Comparison of ENCODE assay signal across 16 cellular contexts in the genomic region with DNA sequence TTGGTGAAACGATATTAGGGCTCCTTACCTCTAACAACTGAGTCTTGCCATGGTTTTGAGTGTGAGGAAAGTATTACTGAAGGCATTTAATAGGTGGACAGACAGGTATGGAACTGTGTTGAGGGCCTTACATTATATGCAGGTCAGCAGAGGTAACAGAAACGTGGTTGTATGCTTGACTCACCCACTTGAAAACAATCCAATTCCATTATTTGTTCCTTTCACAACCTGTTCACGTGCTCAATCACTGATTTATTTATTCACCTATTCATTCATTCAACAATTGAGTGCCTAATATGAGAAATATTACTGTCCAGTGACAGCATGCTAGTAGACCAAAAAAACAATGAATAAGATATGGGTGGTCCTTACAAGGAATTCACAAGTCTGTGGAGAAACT. TPM values are rescaled to one million over a fixed set of nuclear protein-coding genes. Genes with fewer than 3 reads are reported as not detected.
DNase-seq lines count a peak whose midpoint lies in the region; ATAC-seq and TF ChIP-seq lines count a peak whose summit lies in the region.
"Had no signal": no experiment of that assay in that cellular context is flagged by ENCODE, and none has a peak within 500 bp of the region (broad histone marks: within the 10 kb centered on the region; RNA-seq: fewer than 3 reads in every experiment).

No MANE protein-coding gene starts in this region.

- H3K4me1 ChIP-seq in mammary epithelial cell (ENCODE audit: insufficient read depth, low read length) (peaks cover 42% of the 10 kb centered on the region), left lung (no peaks in the 10 kb centered on the region), upper lobe of right lung (no peaks in the 10 kb centered on the region), neural progenitor cell (peaks cover 27% of the 10 kb centered on the region)
- H3K4me1 ChIP-seq: SJCRH30 had no signal

- ATAC-seq in left lung (peak; percentile 49), upper lobe of right lung (peak; percentile 46)

- H4K20me1 ChIP-seq in mammary epithelial cell (ENCODE audit: insufficient read depth, low read length), result no peaks in the 10 kb centered on the region
- H4K20me1 ChIP-seq in neural progenitor cell (ENCODE audit: low read depth), result no peaks in the 10 kb centered on the region

- 11% methylated on average over 3 of the region's 3 CpGs for WGBS in mammary epithelial cell (ENCODE audit: low coverage, missing lambda C conversion rate)

- H3K4me3 ChIP-seq in LNCaP clone FGC (ENCODE audit: low read depth, low read length) (no peak overlapping the region), mammary epithelial cell (replicated peaks in 1 of 3; ENCODE audit: insufficient read depth in 1 of 3, low read depth in 2 of 3, low read length in 3 of 3) (no peak overlapping the region), left lung (no peak overlapping the region), upper lobe of right lung (no peak overlapping the region), neural progenitor cell (no peak overlapping the region)
- H3K4me3 ChIP-seq: SJCRH30 had no signal

- H2AFZ ChIP-seq in mammary epithelial cell (ENCODE audit: low read depth, low read length) (no peak overlapping the region), neural progenitor cell (replicated peaks) (no peak overlapping the region)

- no peak overlapping the region for H3K9ac ChIP-seq in mammary epithelial cell (ENCODE audit: insufficient read depth, low read length)
- no peak overlapping the region for H3K9ac ChIP-seq in neural progenitor cell
- H3K9ac ChIP-seq: KMS-11 had no signal

- BruUV-seq in mammary epithelial cell (replicated peaks; lab: Mats Ljungman, UMichigan), result no TSS peak

- H3K36me3 Mint-ChIP-seq in neural progenitor cell, result no peaks in the 10 kb centered on the region
- H3K36me3 Mint-ChIP-seq: CD8-positive, alpha-beta memory T cell had no signal

- peak; percentile 15 for DNase-seq in LNCaP clone FGC (ENCODE audit: low read depth)
- DNase-seq in mammary epithelial cell, result peak; percentile 48
- DNase-seq in left lung, result no peak
- no peak for DNase-seq in upper lobe of right lung
- no peak for DNase-seq in NCI-H446 treated with DMSO at 0.1 percent for 48 hours (lab: John Stamatoyannopoulos, UW)
- DNase-seq in neural progenitor cell (ENCODE audit: low spot score), result no peak
- DNase-seq in NOMO-1 (lab: John Stamatoyannopoulos, UW; ENCODE audit: unreplicated experiment in 2 of 2), result no peak
- DNase-seq: CD8-positive, alpha-beta memory T cell; DMS79 treated with DMSO at 0.1 percent for 48 hours; HFFc6; NCI-H1048; NCI-H1436; NCI-H2171 treated with DMSO at 0.1 percent for 48 hours; NCI-H446; SJCRH30 had no signal

- dilution Hi-C loops in mammary epithelial cell (cut with HindIII; ENCODE audit: low sequenced_read_pairs), result no loop called here

- no peaks in the 10 kb centered on the region for H3F3A ChIP-seq in neural progenitor cell (ENCODE audit: low read depth)

- H3K4me3 Mint-ChIP-seq in neural progenitor cell, result no peak overlapping the region
- H3K4me3 Mint-ChIP-seq: CD8-positive, alpha-beta memory T cell; HFFc6 had no signal

- no peak overlapping the region for H3K27ac Mint-ChIP-seq in neural progenitor cell
- H3K27ac Mint-ChIP-seq: CD8-positive, alpha-beta memory T cell; HFFc6 had no signal

- in situ Hi-C loops in mammary epithelial cell (cut with MboI; ENCODE audit: low sequenced_read_pairs in 2 of 2), result no loop called here

- H3K27ac ChIP-seq in mammary epithelial cell (ENCODE audit: insufficient read depth, low read depth, low read length) (no peak overlapping the region), left lung (no peak overlapping the region), upper lobe of right lung (no peak overlapping the region), neural progenitor cell (no peak overlapping the region)
- H3K27ac ChIP-seq: KMS-11, SJCRH30 had no signal

- CTCF ChIA-PET in mammary epithelial cell (lab: Charles Lee; ENCODE audit: low non-redundant PET), result no interaction called here

- TF ChIP-seq CTCF in LNCaP clone FGC (IDR thresholded peaks at IDR 0.05; ENCODE audit: control insufficient read depth, extremely low read depth, insufficient read depth) (no peak), mammary epithelial cell (conservative IDR thresholded peaks at IDR 0.05 in 1 of 2, IDR thresholded peaks at IDR 0.05 in 1 of 2; ENCODE audit: extremely low read depth in 1 of 2, insufficient read depth in 1 of 2, low read depth in 1 of 2, low read length in 2 of 2) (no peak), left lung (IDR thresholded peaks at IDR 0.05) (no peak), upper lobe of right lung (IDR thresholded peaks at IDR 0.05) (no peak), neural progenitor cell (IDR thresholded peaks at IDR 0.05) (no peak)

- peaks cover 2% of the 10 kb centered on the region for H3K27me3 Mint-ChIP-seq in neural progenitor cell (ENCODE audit: insufficient read depth, low read depth)
- H3K27me3 Mint-ChIP-seq: CD8-positive, alpha-beta memory T cell had no signal

- peaks cover 17% of the 10 kb centered on the region for H3K4me1 Mint-ChIP-seq in neural progenitor cell
- H3K4me1 Mint-ChIP-seq: CD8-positive, alpha-beta memory T cell had no signal

- intact Hi-C loops in mammary epithelial cell (cut with micrococcal nuclease) (loop anchor here (5.0 kb wide), 1 partner anchor 36 kb away; no protein-coding TSS in a partner anchor), left lung (cut with DNase I) (no loop called here), upper lobe of right lung (cut with DNase I) (no loop called here)

- H3K4me2 ChIP-seq in mammary epithelial cell (ENCODE audit: insufficient read depth, low read depth, low read length) (no peak overlapping the region), neural progenitor cell (no peak overlapping the region)
- H3K4me2 ChIP-seq: KMS-11 had no signal

- H3K79me2 ChIP-seq in mammary epithelial cell (ENCODE audit: insufficient read depth, low read length) (no peaks in the 10 kb centered on the region), neural progenitor cell (ENCODE audit: low read depth) (no peaks in the 10 kb centered on the region)

- no peaks in the 10 kb centered on the region for H3K9me3 Mint-ChIP-seq in neural progenitor cell

- H3K9me3 ChIP-seq in mammary epithelial cell (replicated peaks; ENCODE audit: insufficient read depth, low read length), result no peaks in the 10 kb centered on the region
- H3K9me3 ChIP-seq in left lung, result no peaks in the 10 kb centered on the region
- no peaks in the 10 kb centered on the region for H3K9me3 ChIP-seq in upper lobe of right lung
- no peaks in the 10 kb centered on the region for H3K9me3 ChIP-seq in neural progenitor cell (ENCODE audit: low read depth)

- no peaks in the 10 kb centered on the region for H3K27me3 ChIP-seq in mammary epithelial cell (ENCODE audit: insufficient read depth, low read length)
- no peaks in the 10 kb centered on the region for H3K27me3 ChIP-seq in left lung
- no peaks in the 10 kb centered on the region for H3K27me3 ChIP-seq in upper lobe of right lung
- H3K27me3 ChIP-seq in neural progenitor cell, result no peaks in the 10 kb centered on the region
- H3K27me3 ChIP-seq: SJCRH30 had no signal

- H3K36me3 ChIP-seq in mammary epithelial cell (ENCODE audit: insufficient read depth, low read length) (no peaks in the 10 kb centered on the region), left lung (no peaks in the 10 kb centered on the region), upper lobe of right lung (no peaks in the 10 kb centered on the region), neural progenitor cell (no peaks in the 10 kb centered on the region)
- H3K36me3 ChIP-seq: SJCRH30 had no signal

RNA-seq across cellular contexts. Expression of a gene that starts 33.3 kb away (rescaled TPM):
- total RNA-seq in mammary epithelial cell, result 1 to 10 TPM in 1 of 2 donors, not detected in 1; 5.3 TPM
- polyA plus RNA-seq in mammary epithelial cell, result 0.09 TPM
- not detected for polyA minus RNA-seq in mammary epithelial cell
- total RNA-seq in left lung, result 1 to 10 TPM; 9.1 to 9.2 TPM
- 14.2 TPM for total RNA-seq in upper lobe of right lung
- 1.7 and 6.6 TPM in 2 replicates for total RNA-seq in neural progenitor cell (ENCODE audit: low replicate concordance)
- total RNA-seq: CD8-positive, alpha-beta memory T cell; HFFc6 had no signal
- polyA plus RNA-seq: CD8-positive, alpha-beta memory T cell had no signal

Comparison
In these comparisons a context has a peak if more than half of its experiments do, and no peak if none do; other contexts are left out.
1. DNase-seq: peak in LNCaP clone FGC (single experiment) and mammary epithelial cell (single experiment); none in left lung (0 of 2), upper lobe of right lung (single experiment), NCI-H446 treated with DMSO at 0.1 percent for 48 hours (single experiment), neural progenitor cell (single experiment) and NOMO-1 (0 of 2).